ENCODE assay signal across 20 cellular contexts in the genomic region with DNA sequence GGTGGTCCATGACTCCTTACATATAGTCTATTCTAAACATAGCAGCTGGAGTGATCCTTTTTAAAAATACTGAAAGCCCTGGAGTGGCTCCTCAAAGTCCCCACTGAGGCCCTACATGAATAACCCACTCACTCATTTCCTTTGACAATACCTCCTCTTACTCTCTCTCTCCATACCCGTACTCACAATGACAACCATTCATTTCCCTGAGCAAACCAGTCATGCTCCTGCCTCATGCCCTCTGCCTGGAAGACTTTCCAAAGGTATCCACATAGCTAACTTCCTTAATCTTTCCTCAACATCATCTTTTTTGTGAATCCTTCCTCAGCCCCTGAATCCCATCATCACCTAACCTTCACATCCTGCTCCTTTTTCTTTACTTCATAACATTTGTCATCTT.
DNase-seq lines count a peak whose midpoint lies in the region; ATAC-seq lines count a peak whose summit lies in the region.
"Had no signal": no experiment of that assay in that cellular context is flagged by ENCODE, and none has a peak within 500 bp of the region (broad histone marks: within the 10 kb centered on the region; RNA-seq: fewer than 3 reads in every experiment).

No MANE protein-coding gene starts in this region.

- peak overlapping the region; percentile 4 to 33 for H3K4me3 Mint-ChIP-seq in stimulated activated naive CD8-positive, alpha-beta T cell treated with anti-CD3 and anti-CD28 coated beads, Interleukin-15, amount 100 ng/mL, for 72 hours
- H3K4me3 Mint-ChIP-seq in T-cell (peak overlapping the region; percentile 0 to 14 (median 4)), memory B cell (peak overlapping the region; percentile 16)
- no peak overlapping the region for H3K4me3 Mint-ChIP-seq in activated CD4-positive, alpha-beta memory T cell treated with anti-CD3 and anti-CD28 coated beads, Interleukin-2, amount 10 ng/mL, durations not matched to agents 7 days and 5 days

- no peaks in the 10 kb centered on the region for H3K36me3 ChIP-seq in H7 (replicated peaks; ENCODE audit: control insufficient read depth, insufficient read depth, low read length)
- H3K36me3 ChIP-seq: SJCRH30 had no signal

- peaks cover 0 to 9% of the 10 kb centered on the region in 2 donors for H3K9me3 Mint-ChIP-seq in stimulated activated naive CD8-positive, alpha-beta T cell treated with anti-CD3 and anti-CD28 coated beads, Interleukin-15, amount 100 ng/mL, for 72 hours
- H3K9me3 Mint-ChIP-seq in T-cell (no peaks in the 10 kb centered on the region), memory B cell (no peaks in the 10 kb centered on the region)
- H3K9me3 Mint-ChIP-seq in activated CD4-positive, alpha-beta memory T cell treated with anti-CD3 and anti-CD28 coated beads, Interleukin-2, amount 10 ng/mL, durations not matched to agents 7 days and 5 days, result no peaks in the 10 kb centered on the region

- no peaks in the 10 kb centered on the region for H3K27me3 ChIP-seq in H7 (ENCODE audit: control insufficient read depth, insufficient read depth, low read length)
- no peaks in the 10 kb centered on the region for H3K27me3 ChIP-seq in right cardiac atrium (ENCODE audit: control insufficient read depth, insufficient read depth)
- H3K27me3 ChIP-seq: SJCRH30 had no signal

- POLR2A ChIA-PET in T-cell (lab: Charles Lee), result no interaction called here
- POLR2A ChIA-PET in activated CD4-positive, alpha-beta memory T cell treated with anti-CD3 and anti-CD28 coated beads, Interleukin-2, amount 10 ng/mL, durations not matched to agents 7 days and 5 days (lab: Charles Lee), result interaction anchor here (3.6 kb wide), 1 partner anchor 200 kb away, joined by 42 read pairs; the partner anchor contains the start of gene MARCHF7

- H3K9me3 ChIP-seq in right cardiac atrium (ENCODE audit: control insufficient read depth, low read length), result no peaks in the 10 kb centered on the region
- H3K9me3 ChIP-seq: SJCRH30 had no signal

- H3K36me3 Mint-ChIP-seq in T-cell (peaks cover 7% of the 10 kb centered on the region), memory B cell (peaks cover 3% of the 10 kb centered on the region)
- H3K36me3 Mint-ChIP-seq in activated CD4-positive, alpha-beta memory T cell treated with anti-CD3 and anti-CD28 coated beads, Interleukin-2, amount 10 ng/mL, durations not matched to agents 7 days and 5 days (ENCODE audit: low read depth), result no peaks in the 10 kb centered on the region

- CTCF ChIA-PET in T-cell (lab: Charles Lee), result interaction anchor here in 1 of 2 donors (0.6 kb wide), 1 partner anchor 1507 kb away, joined by 4 read pairs; no protein-coding TSS in a partner anchor
- CTCF ChIA-PET in activated CD4-positive, alpha-beta memory T cell treated with anti-CD3 and anti-CD28 coated beads, Interleukin-2, amount 10 ng/mL, durations not matched to agents 7 days and 5 days (lab: Charles Lee), result no interaction called here

- ATAC-seq in stimulated activated naive CD8-positive, alpha-beta T cell treated with anti-CD3 and anti-CD28 coated beads, Interleukin-15, amount 100 ng/mL, for 72 hours, result no peak
- ATAC-seq in stimulated activated naive CD8-positive, alpha-beta T cell treated with anti-CD3 and anti-CD28 coated beads, Interleukin-15, Interleukin-2, amounts not matched to agents 100 U/mL and 50 U/mL, for 24 hours, result no peak
- ATAC-seq in T-cell (replicated peaks in 1 of 4) (no peak), memory B cell (ENCODE audit: low read depth) (no peak), right cardiac atrium (no peak)

- peaks cover 4% of the 10 kb centered on the region for H3K4me1 ChIP-seq in right cardiac atrium (ENCODE audit: control insufficient read depth, insufficient read depth, low read length)

- H3K27ac Mint-ChIP-seq in stimulated activated naive CD8-positive, alpha-beta T cell treated with anti-CD3 and anti-CD28 coated beads, Interleukin-15, amount 100 ng/mL, for 72 hours, result no peak overlapping the region
- H3K27ac Mint-ChIP-seq in T-cell, result no peak overlapping the region
- no peak overlapping the region for H3K27ac Mint-ChIP-seq in memory B cell
- H3K27ac Mint-ChIP-seq in activated CD4-positive, alpha-beta memory T cell treated with anti-CD3 and anti-CD28 coated beads, Interleukin-2, amount 10 ng/mL, durations not matched to agents 7 days and 5 days, result no peak overlapping the region

- 87% methylated on average over 1 of the region's 1 CpG for WGBS in right cardiac atrium

- no peak for DNase-seq in stimulated activated naive CD8-positive, alpha-beta T cell treated with anti-CD3 and anti-CD28 coated beads, Interleukin-15, amount 100 ng/mL, for 72 hours
- DNase-seq in stimulated activated naive CD8-positive, alpha-beta T cell treated with anti-CD3 and anti-CD28 coated beads, Interleukin-15, Interleukin-2, amounts not matched to agents 100 U/mL and 50 U/mL, for 24 hours, result no peak
- DNase-seq in T-cell, result no peak
- no peak for DNase-seq in memory B cell (ENCODE audit: low spot score in 2 of 2)
- DNase-seq in H7, result no peak
- DNase-seq in activated CD4-positive, alpha-beta memory T cell treated with anti-CD3 and anti-CD28 coated beads, Interleukin-2, amount 10 ng/mL, durations not matched to agents 7 days and 5 days, result no peak
- no peak for DNase-seq in NCI-H2227 (lab: John Stamatoyannopoulos, UW; ENCODE audit: unreplicated experiment)
- DNase-seq in right cardiac atrium, result no peak
- DNase-seq: activated CD8-positive, alpha-beta memory T cell treated with anti-CD3 and anti-CD28 coated beads for 24 hours; activated naive CD4-positive, alpha-beta T cell treated with Interleukin-2 at 50 U/mL for 16 hours; activated T-cell treated with anti-CD3 and anti-CD28 coated beads, Interleukin-2, amount 50 U/mL, for 1 hour; GOT3; islet precursor cell; KBM-7; NCI-H146; NCI-H2171 treated with DMSO at 0.1 percent for 48 hours; NCI-H524 treated with DMSO at 0.1 percent for 48 hours; SJCRH30; stimulated activated CD4-positive, alpha-beta T cell treated with anti-CD3 and anti-CD28 coated beads, Interleukin-1b, Interleukin-23, amount 100 ng/mL, for 48 hours had no signal

- no peak overlapping the region for H3K27ac ChIP-seq in right cardiac atrium (ENCODE audit: low read length)
- H3K27ac ChIP-seq: coronary artery, SJCRH30 had no signal

- H3K27me3 Mint-ChIP-seq in stimulated activated naive CD8-positive, alpha-beta T cell treated with anti-CD3 and anti-CD28 coated beads, Interleukin-15, amount 100 ng/mL, for 72 hours, result no peaks in the 10 kb centered on the region
- H3K27me3 Mint-ChIP-seq in T-cell, result no peaks in the 10 kb centered on the region
- no peaks in the 10 kb centered on the region for H3K27me3 Mint-ChIP-seq in memory B cell
- H3K27me3 Mint-ChIP-seq in activated CD4-positive, alpha-beta memory T cell treated with anti-CD3 and anti-CD28 coated beads, Interleukin-2, amount 10 ng/mL, durations not matched to agents 7 days and 5 days, result no peaks in the 10 kb centered on the region

- H3K4me1 Mint-ChIP-seq in stimulated activated naive CD8-positive, alpha-beta T cell treated with anti-CD3 and anti-CD28 coated beads, Interleukin-15, amount 100 ng/mL, for 72 hours, result peaks cover 19% of the 10 kb centered on the region
- H3K4me1 Mint-ChIP-seq in T-cell (peaks cover 21 to 41% (median 40%) of the 10 kb centered on the region in 3 donors), memory B cell (peaks cover 20% of the 10 kb centered on the region)
- H3K4me1 Mint-ChIP-seq in activated CD4-positive, alpha-beta memory T cell treated with anti-CD3 and anti-CD28 coated beads, Interleukin-2, amount 10 ng/mL, durations not matched to agents 7 days and 5 days, result peaks cover 13% of the 10 kb centered on the region

- H3K4me3 ChIP-seq in H7 (ENCODE audit: insufficient read depth, low read depth, low read length), result no peak overlapping the region
- no peak overlapping the region for H3K4me3 ChIP-seq in right cardiac atrium (ENCODE audit: low read length)
- H3K4me3 ChIP-seq: coronary artery, SJCRH30 had no signal

- intact Hi-C loops in right cardiac atrium (cut with DNase I), result no loop called here
